In genomic region chr1:223853275-223853674, GRCh38 we compare ENCODE assay signal across 20 cellular contexts.
"Had no signal": no experiment of that assay in that cellular context is flagged by ENCODE, and none has a peak within 500 bp of the region (broad histone marks: within the 10 kb centered on the region; RNA-seq: fewer than 3 reads in every experiment).

No MANE protein-coding gene starts in this region.

- DNase-seq: Kasumi-1, NCI-H1092 treated with DMSO at 0.1 percent for 48 hours, NCI-H1436, NCI-H187, NCI-H2029, NCI-H2081 treated with DMSO at 0.1 percent for 48 hours, NCI-H2171, NCI-H226, NCI-H446, NCI-H510A, NCI-H524 treated with DMSO at 0.1 percent for 48 hours, NCI-H69, NCI-H774, SHP77, SK-N-SH had no signal

- H3K27ac ChIP-seq: KMS-11, RWPE1 had no signal

- H3K4me3 ChIP-seq: K562 had no signal

- H3K9ac ChIP-seq: KMS-11, SK-N-SH had no signal

- H3K9me3 ChIP-seq: SK-N-SH had no signal

- H3K4me2 ChIP-seq: KMS-11, SK-N-SH had no signal

- H3K9me2 ChIP-seq: SK-N-SH had no signal

- ATAC-seq: HepG2, K562, Panc1 had no signal
